ENCODE assay signal across 22 cellular contexts in genomic region chr2:15643791-15644588, GRCh38. TPM values are rescaled to one million over a fixed set of nuclear protein-coding genes. Genes with fewer than 3 reads are reported as not detected.
DNase-seq lines count a peak whose midpoint lies in the region; ATAC-seq and TF ChIP-seq lines count a peak whose summit lies in the region.
"Had no signal": no experiment of that assay in that cellular context is flagged by ENCODE, and none has a peak within 500 bp of the region (broad histone marks: within the 10 kb centered on the region; RNA-seq: fewer than 3 reads in every experiment).

No MANE protein-coding gene starts in this region.

- intact Hi-C loops in mammary epithelial cell (cut with micrococcal nuclease) (no loop called here), breast epithelium (cut with DNase I; ENCODE audit: low total_unique reads) (no loop called here)

- peaks cover 40% of the 10 kb centered on the region for H3K36me3 Mint-ChIP-seq in nephron progenitor cell (ENCODE audit: low read depth)

- in situ Hi-C loops in mammary epithelial cell (cut with MboI; ENCODE audit: low sequenced_read_pairs in 2 of 2) (loop anchor here (10.0 to 25.0 kb wide), 3 partner anchors 293 to 968 kb away; partner anchors contain the start of gene MYCN (in 1 of the 2)), G401 (cut with HindIII; ENCODE audit: low sequenced_read_pairs) (no loop called here)

- no peak overlapping the region for H3K4me2 ChIP-seq in mammary epithelial cell (ENCODE audit: insufficient read depth, low read depth, low read length)
- H3K4me2 ChIP-seq: PC-9 had no signal

- BruUV-seq in mammary epithelial cell (replicated peaks; lab: Mats Ljungman, UMichigan) = no TSS peak

- no peak for ATAC-seq in GM21717 (IDR thresholded peaks at IDR 0.05; ENCODE audit: unreplicated experiment)
- ATAC-seq: HCT116, Right ventricle myocardium inferior had no signal

- H3K4me3 ChIP-seq in mammary epithelial cell (replicated peaks in 1 of 3; ENCODE audit: insufficient read depth in 1 of 3, low read depth in 2 of 3, low read length in 3 of 3) (no peak overlapping the region), breast epithelium (no peak overlapping the region), fibroblast of pulmonary artery (replicated peaks; ENCODE audit: low read depth, low read length) (no peak overlapping the region)
- H3K4me3 ChIP-seq: PC-9, SJCRH30 had no signal

- TF ChIP-seq POLR2A in breast epithelium (IDR thresholded peaks at IDR 0.05) = no peak

- H3K27me3 ChIP-seq in mammary epithelial cell (ENCODE audit: insufficient read depth, low read length) (no peaks in the 10 kb centered on the region), breast epithelium (no peaks in the 10 kb centered on the region)
- H3K27me3 ChIP-seq: BE2C, SJCRH30 had no signal

- H3K36me3 ChIP-seq in mammary epithelial cell (ENCODE audit: insufficient read depth, low read length) (no peaks in the 10 kb centered on the region), breast epithelium (no peaks in the 10 kb centered on the region)
- H3K36me3 ChIP-seq: SJCRH30 had no signal

- DNase-seq in mammary epithelial cell = peak; percentile 19
- DNase-seq in breast epithelium (ENCODE audit: low spot score in 2 of 2) = no peak
- DNase-seq in fibroblast of pulmonary artery (ENCODE audit: low read depth) = peak; percentile 61
- no peak for DNase-seq in nephron progenitor cell
- DNase-seq in activated naive CD4-positive, alpha-beta T cell treated with anti-CD3 and anti-CD28 coated beads, Interleukin-2, amount 50 U/mL, for 16 hours = no peak
- no peak for DNase-seq in NCI-H2029 treated with DMSO at 0.1 percent for 48 hours (lab: John Stamatoyannopoulos, UW)
- DNase-seq in G401 (ENCODE audit: low spot score) = no peak
- DNase-seq: 8988T; BE2C; DMS153; DND-41; NCI-H1105; NCI-H1436 treated with DMSO at 0.1 percent for 48 hours; NCI-H187 treated with DMSO at 0.1 percent for 48 hours; NCI-H2107; NK-92 treated with Interleukin-12 subunit alpha and Interleukin-12 subunit beta, amount 100 ng/mL, for 24 hours; PC-9; SJCRH30 had no signal

- no peaks in the 10 kb centered on the region for H3K9me3 ChIP-seq in mammary epithelial cell (replicated peaks; ENCODE audit: insufficient read depth, low read length)
- no peaks in the 10 kb centered on the region for H3K9me3 ChIP-seq in breast epithelium
- H3K9me3 ChIP-seq: BE2C, SJCRH30 had no signal

- no peak overlapping the region for H3K27ac ChIP-seq in mammary epithelial cell (ENCODE audit: insufficient read depth, low read depth, low read length)
- H3K27ac ChIP-seq in breast epithelium = no peak overlapping the region
- H3K27ac ChIP-seq: PC-9, SJCRH30 had no signal

- CTCF ChIA-PET in mammary epithelial cell (lab: Charles Lee; ENCODE audit: low non-redundant PET) = no interaction called here

- peaks cover 75% of the 10 kb centered on the region for H3K4me1 Mint-ChIP-seq in nephron progenitor cell

- H3K9me3 Mint-ChIP-seq in nephron progenitor cell = peaks cover 27% of the 10 kb centered on the region

- TF ChIP-seq CTCF in mammary epithelial cell (conservative IDR thresholded peaks at IDR 0.05 in 1 of 2, IDR thresholded peaks at IDR 0.05 in 1 of 2; ENCODE audit: extremely low read depth in 1 of 2, insufficient read depth in 1 of 2, low read depth in 1 of 2, low read length in 2 of 2) = no peak
- no peak for TF ChIP-seq CTCF in breast epithelium (IDR thresholded peaks at IDR 0.05)
- no peak for TF ChIP-seq CTCF in fibroblast of pulmonary artery (IDR thresholded peaks at IDR 0.05; ENCODE audit: low read length, missing control alignments)
- TF ChIP-seq CTCF in nephron progenitor cell (IDR thresholded peaks at IDR 0.05) = no peak

- H3K4me3 Mint-ChIP-seq in nephron progenitor cell = no peak overlapping the region
- H3K4me3 Mint-ChIP-seq: CD14-positive monocyte had no signal

- 98% methylated on average over 4 of the region's 4 CpGs for WGBS in mammary epithelial cell (ENCODE audit: low coverage, missing lambda C conversion rate)

- H3K27me3 Mint-ChIP-seq in nephron progenitor cell (ENCODE audit: low read depth, poor library complexity) = peaks cover 5% of the 10 kb centered on the region

- H3K9ac ChIP-seq in mammary epithelial cell (ENCODE audit: insufficient read depth, low read length) = no peak overlapping the region

- H4K20me1 ChIP-seq in mammary epithelial cell (ENCODE audit: insufficient read depth, low read length) = no peaks in the 10 kb centered on the region

- H3K79me2 ChIP-seq in mammary epithelial cell (ENCODE audit: insufficient read depth, low read length) = no peaks in the 10 kb centered on the region

- dilution Hi-C loops in mammary epithelial cell (cut with HindIII; ENCODE audit: low sequenced_read_pairs) = no loop called here

- peak overlapping the region; percentile 93 for H3K27ac Mint-ChIP-seq in nephron progenitor cell
- H3K27ac Mint-ChIP-seq: CD14-positive monocyte had no signal

- H3K4me1 ChIP-seq in mammary epithelial cell (ENCODE audit: insufficient read depth, low read length) = peaks cover 10% of the 10 kb centered on the region
- H3K4me1 ChIP-seq in breast epithelium = no peaks in the 10 kb centered on the region
- H3K4me1 ChIP-seq: BE2C had no signal

- no peak overlapping the region for H2AFZ ChIP-seq in mammary epithelial cell (ENCODE audit: low read depth, low read length)
- H2AFZ ChIP-seq: PC-9 had no signal

RNA-seq across cellular contexts. Expression of gene DDX1, which starts 52.3 kb away (rescaled TPM):
- 100 to 1,000 TPM in 1 of 2 donors, 10 to 100 TPM in 1; 47.2 to 107 TPM for total RNA-seq in mammary epithelial cell
- polyA plus RNA-seq in mammary epithelial cell = 71.0 TPM
- polyA minus RNA-seq in mammary epithelial cell = 51.1 TPM
- 10 to 100 TPM; 57.4 to 72.6 (median 71.0) TPM for total RNA-seq in breast epithelium
- 89.5 and 131 TPM in 2 replicates for total RNA-seq in G401 (2014; rRNA removed; shearing (Covaris generic))

Comparison
In these comparisons a context has a peak if more than half of its experiments do, and no peak if none do; other contexts are left out.
1. DNase-seq: peak in mammary epithelial cell (single experiment) and fibroblast of pulmonary artery (single experiment); none in breast epithelium (0 of 2), nephron progenitor cell (single experiment), activated naive CD4-positive, alpha-beta T cell treated with anti-CD3 and anti-CD28 coated beads, Interleukin-2, amount 50 U/mL, for 16 hours (single experiment), NCI-H2029 treated with DMSO at 0.1 percent for 48 hours (single experiment) and G401 (single experiment).